15 cellular contexts compared by ENCODE assay signal in the genomic region with DNA sequence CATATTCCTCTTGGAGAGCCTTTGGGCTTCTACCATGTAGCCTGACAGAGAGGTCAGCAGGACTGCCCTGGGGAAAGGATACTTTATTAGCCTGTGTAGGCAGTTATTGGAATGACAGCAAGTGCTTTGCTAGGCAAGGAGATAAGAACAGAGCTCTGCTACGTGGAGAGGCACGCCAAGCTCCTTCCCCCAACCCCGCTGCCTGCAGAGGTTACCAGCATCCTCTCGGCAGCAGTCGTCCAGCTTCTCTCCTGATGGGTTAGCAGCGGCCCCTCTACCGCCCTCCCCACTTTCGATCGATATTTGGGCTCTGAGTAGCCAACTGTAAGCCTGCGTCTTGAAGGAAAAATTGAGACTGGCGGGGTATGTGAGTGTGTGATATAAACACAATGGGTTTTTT.
A peak's percentile ranks its signal among the peaks of the same experiment; 100 is the strongest.
DNase-seq lines count a peak whose midpoint lies in the region; ATAC-seq and TF ChIP-seq lines count a peak whose summit lies in the region.
"Had no signal": no experiment of that assay in that cellular context is flagged by ENCODE, and none has a peak within 500 bp of the region (broad histone marks: within the 10 kb centered on the region; RNA-seq: fewer than 3 reads in every experiment).

No MANE protein-coding gene starts in this region.

- H3K27ac ChIP-seq in prostate gland (peak overlapping the region; percentile 51 to 78), aorta (ENCODE audit: low read depth in 1 of 2, low read length in 2 of 2) (peak overlapping the region; percentile 2 to 97)

- peaks cover 10% of the 10 kb centered on the region for H3K4me1 Mint-ChIP-seq in activated CD4-positive, alpha-beta memory T cell treated with anti-CD3 and anti-CD28 coated beads for 36 hours (ENCODE audit: low read depth)
- H3K4me1 Mint-ChIP-seq: activated CD8-positive, alpha-beta memory T cell treated with anti-CD3 and anti-CD28 coated beads, Interleukin-2, amount 10 ng/mL, durations not matched to agents 7 days and 5 days had no signal

- DNase-seq in Right ventricle myocardium inferior (ENCODE audit: missing footprints) (no peak), cardiac septum (ENCODE audit: low spot score) (no peak), left ventricle myocardium superior (peak; percentile 67), prostate gland (ENCODE audit: low spot score) (no peak), aorta (no peak)
- no peak for DNase-seq in activated CD4-positive, alpha-beta memory T cell treated with anti-CD3 and anti-CD28 coated beads for 36 hours
- DNase-seq: activated CD8-positive, alpha-beta memory T cell treated with anti-CD3 and anti-CD28 coated beads, Interleukin-2, amount 10 ng/mL, durations not matched to agents 7 days and 5 days; MM.1S; NCI-H187 treated with DMSO at 0.1 percent for 48 hours; NCI-H524 had no signal

- no peak for TF ChIP-seq CTCF in prostate gland (IDR thresholded peaks at IDR 0.05)

- H3K4me1 ChIP-seq in prostate gland (replicated peaks) (no peaks in the 10 kb centered on the region), aorta (ENCODE audit: control insufficient read depth in 1 of 2, insufficient read depth in 2 of 2, low read length in 2 of 2) (peaks cover 2 to 8% of the 10 kb centered on the region in 2 donors)

- no peak for TF ChIP-seq POLR2A in prostate gland (IDR thresholded peaks at IDR 0.05)

- 70% methylated on average over 11 of the region's 11 CpGs for WGBS in prostate gland
- WGBS in aorta, 2 donors: 61 to 69% methylated on average over 11 of the region's 11 CpGs

- H3K27ac Mint-ChIP-seq in activated CD4-positive, alpha-beta memory T cell treated with anti-CD3 and anti-CD28 coated beads for 36 hours: no peak overlapping the region
- H3K27ac Mint-ChIP-seq: activated CD8-positive, alpha-beta memory T cell treated with anti-CD3 and anti-CD28 coated beads, Interleukin-2, amount 10 ng/mL, durations not matched to agents 7 days and 5 days; dendritic cell treated with granulocyte-macrophage colony-stimulating factor and Interleukin-4, amounts not matched to agents 40 ng/mL and 50 ng/mL, for 4 days had no signal

- H3K4me3 ChIP-seq in prostate gland: no peak overlapping the region
- no peak overlapping the region for H3K4me3 ChIP-seq in aorta (ENCODE audit: low read length in 2 of 2)
- H3K4me3 ChIP-seq: GM12878 had no signal

- POLR2A ChIA-PET in activated CD4-positive, alpha-beta memory T cell treated with anti-CD3 and anti-CD28 coated beads for 36 hours (lab: Charles Lee): no interaction called here

- H3K9me3 ChIP-seq in prostate gland (no peaks in the 10 kb centered on the region), aorta (ENCODE audit: control insufficient read depth, low read length) (no peaks in the 10 kb centered on the region)

- CTCF ChIA-PET in activated CD4-positive, alpha-beta memory T cell treated with anti-CD3 and anti-CD28 coated beads for 36 hours (lab: Charles Lee): no interaction called here

- no peak overlapping the region for H3K4me3 Mint-ChIP-seq in activated CD4-positive, alpha-beta memory T cell treated with anti-CD3 and anti-CD28 coated beads for 36 hours
- H3K4me3 Mint-ChIP-seq: activated CD8-positive, alpha-beta memory T cell treated with anti-CD3 and anti-CD28 coated beads, Interleukin-2, amount 10 ng/mL, durations not matched to agents 7 days and 5 days; dendritic cell treated with granulocyte-macrophage colony-stimulating factor and Interleukin-4, amounts not matched to agents 40 ng/mL and 50 ng/mL, for 4 days had no signal

- ATAC-seq in Right ventricle myocardium inferior (peak; percentile 83), left ventricle myocardium superior (peak; percentile 90), aorta (ENCODE audit: low FRiP score) (peak; percentile 15), GM21390 (IDR thresholded peaks at IDR 0.05; ENCODE audit: unreplicated experiment) (no peak), HG03159 (IDR thresholded peaks at IDR 0.05; ENCODE audit: unreplicated experiment) (no peak)
- ATAC-seq: activated CD8-positive, alpha-beta memory T cell treated with anti-CD3 and anti-CD28 coated beads, Interleukin-2, amount 10 ng/mL, durations not matched to agents 7 days and 5 days; esophagus mucosa; GM12878 had no signal

- H3K9me3 Mint-ChIP-seq in activated CD4-positive, alpha-beta memory T cell treated with anti-CD3 and anti-CD28 coated beads for 36 hours: no peaks in the 10 kb centered on the region
- H3K9me3 Mint-ChIP-seq: dendritic cell treated with granulocyte-macrophage colony-stimulating factor and Interleukin-4, amounts not matched to agents 40 ng/mL and 50 ng/mL, for 4 days had no signal

- no peaks in the 10 kb centered on the region for H3K27me3 Mint-ChIP-seq in activated CD4-positive, alpha-beta memory T cell treated with anti-CD3 and anti-CD28 coated beads for 36 hours
- H3K27me3 Mint-ChIP-seq: activated CD8-positive, alpha-beta memory T cell treated with anti-CD3 and anti-CD28 coated beads, Interleukin-2, amount 10 ng/mL, durations not matched to agents 7 days and 5 days; dendritic cell treated with granulocyte-macrophage colony-stimulating factor and Interleukin-4, amounts not matched to agents 40 ng/mL and 50 ng/mL, for 4 days had no signal

- H3K36me3 ChIP-seq in prostate gland (no peaks in the 10 kb centered on the region), aorta (ENCODE audit: control insufficient read depth in 1 of 2, insufficient read depth in 2 of 2, low read length in 1 of 2) (no peaks in the 10 kb centered on the region)

- H3K36me3 Mint-ChIP-seq in activated CD4-positive, alpha-beta memory T cell treated with anti-CD3 and anti-CD28 coated beads for 36 hours: peaks cover 24% of the 10 kb centered on the region

- no peaks in the 10 kb centered on the region for H3K27me3 ChIP-seq in prostate gland (replicated peaks; ENCODE audit: insufficient read depth)
- H3K27me3 ChIP-seq in aorta (ENCODE audit: control insufficient read depth in 1 of 2, insufficient read depth in 2 of 2, low read length in 1 of 2): no peaks in the 10 kb centered on the region

- intact Hi-C loops in Right ventricle myocardium inferior (cut with DNase I): no loop called here
- intact Hi-C loops in cardiac septum (cut with DNase I): no loop called here
- intact Hi-C loops in left ventricle myocardium superior (cut with micrococcal nuclease): no loop called here
- intact Hi-C loops in prostate gland (cut with DNase I): no loop called here
- intact Hi-C loops in aorta (cut with DNase I): loop anchor here (5.0 kb wide), 2 partner anchors 57 to 122 kb away; partner anchors contain the start of gene DHRS3 (in 1 of the 2)
- intact Hi-C loops in activated CD4-positive, alpha-beta memory T cell treated with anti-CD3 and anti-CD28 coated beads for 36 hours (cut with micrococcal nuclease): no loop called here

Comparison
In these comparisons a context has a peak if more than half of its experiments do, and no peak if none do; other contexts are left out.
1. ATAC-seq: peak in Right ventricle myocardium inferior (single experiment), left ventricle myocardium superior (single experiment) and aorta (single experiment); none in GM21390 (single experiment) and HG03159 (single experiment).
2. intact Hi-C loops: an anchor here in aorta (5.0 kb wide); none called in Right ventricle myocardium inferior, cardiac septum, left ventricle myocardium superior, prostate gland and activated CD4-positive, alpha-beta memory T cell treated with anti-CD3 and anti-CD28 coated beads for 36 hours.